1 cellular context compared by ENCODE assay signal in genomic region chr16:8951447-8952280, GRCh38.
TF ChIP-seq lines count a peak whose summit lies in the region.

No MANE protein-coding gene starts in this region.

TF ChIP-seq in GM12878, 131 proteins besides CTCF, POLR2A, EP300 and RAD21 (continued from another document):
- TF ChIP-seq USF2 (IDR thresholded peaks at IDR 0.05; ENCODE audit: borderline replicate concordance, low read depth, low read length) (no peak), IKZF2 (IDR thresholded peaks at IDR 0.05) (peak in 1 of 2 experiments; percentile 8; a peak in 1 of 4 replicates), ZBED1 (IDR thresholded peaks at IDR 0.05; ENCODE audit: borderline replicate concordance) (no peak), SP1 (IDR thresholded peaks at IDR 0.05; ENCODE audit: low read depth, low read length) (no peak), ETV6 (conservative IDR thresholded peaks at IDR 0.05 in 1 of 2, IDR thresholded peaks at IDR 0.05 in 1 of 2; ENCODE audit: borderline replicate concordance in 1 of 2, low read depth in 1 of 2) (no peak), NR2C1 (IDR thresholded peaks at IDR 0.05) (no peak), MAX (IDR thresholded peaks at IDR 0.05; ENCODE audit: low read depth, low read length) (no peak), SIX5 (IDR thresholded peaks at IDR 0.05; ENCODE audit: low read depth, low read length, severe bottlenecking) (no peak), KLF5 (IDR thresholded peaks at IDR 0.05; ENCODE audit: partially characterized antibody) (no peak), BCL11A (IDR thresholded peaks at IDR 0.05; ENCODE audit: low read depth, low read length) (no peak), NR2C2 (IDR thresholded peaks at IDR 0.05; ENCODE audit: borderline replicate concordance, control insufficient read depth, insufficient read length, low read depth) (no peak), RAD51 (IDR thresholded peaks at IDR 0.05) (no peak), MEF2A (IDR thresholded peaks at IDR 0.05; ENCODE audit: insufficient read depth, low read depth, low read length) (no peak), WRNIP1 (IDR thresholded peaks at IDR 0.05; ENCODE audit: borderline replicate concordance, low read depth, low read length) (no peak), RUNX3 (IDR thresholded peaks at IDR 0.05; ENCODE audit: low read length) (peak; percentile 68), FOXK2 (IDR thresholded peaks at IDR 0.05) (no peak), POU2F2 (IDR thresholded peaks at IDR 0.05; ENCODE audit: borderline replicate concordance, low read depth, low read length) (peak; percentile 65; the same call in 1 of the 3 replicates)
